ENCODE assay signal across 14 cellular contexts in genomic region chr13:50015750-50016149, GRCh38. TPM values are rescaled to one million over a fixed set of nuclear protein-coding genes. Genes with fewer than 3 reads are reported as not detected.
DNase-seq lines count a peak whose midpoint lies in the region; ATAC-seq and TF ChIP-seq lines count a peak whose summit lies in the region.
"Had no signal": no experiment of that assay in that cellular context is flagged by ENCODE, and none has a peak within 500 bp of the region (broad histone marks: within the 10 kb centered on the region; RNA-seq: fewer than 3 reads in every experiment).

No MANE protein-coding gene starts in this region.

- H3K9ac ChIP-seq in SK-N-MC (ENCODE audit: insufficient read length) (no peak overlapping the region), rectal smooth muscle tissue (ENCODE audit: low read length) (no peak overlapping the region)

- H3K27me3 ChIP-seq in right atrium auricular region (no peaks in the 10 kb centered on the region), rectal smooth muscle tissue (ENCODE audit: control insufficient read depth, insufficient read depth, low read length) (no peaks in the 10 kb centered on the region)
- H3K27me3 ChIP-seq: hepatocyte had no signal

- H3K9me3 ChIP-seq in SK-N-MC (ENCODE audit: low read depth, low read length) (no peaks in the 10 kb centered on the region), right atrium auricular region (no peaks in the 10 kb centered on the region)
- H3K9me3 ChIP-seq: HAP-1 had no signal

- ATAC-seq in HG03196 (IDR thresholded peaks at IDR 0.05; ENCODE audit: unreplicated experiment) = no peak

- no peak for TF ChIP-seq CTCF in right atrium auricular region (IDR thresholded peaks at IDR 0.05)

- H3K27ac ChIP-seq in SK-N-MC = peak overlapping the region; percentile 71
- H3K27ac ChIP-seq in right atrium auricular region = peak overlapping the region; percentile 5 to 51
- H3K27ac ChIP-seq in rectal smooth muscle tissue (ENCODE audit: low read depth, low read length) = peak overlapping the region; percentile 4
- H3K27ac ChIP-seq: hepatocyte had no signal

- no peak overlapping the region for H3K4me3 ChIP-seq in SK-N-MC
- H3K4me3 ChIP-seq in right atrium auricular region = no peak overlapping the region
- no peak overlapping the region for H3K4me3 ChIP-seq in rectal smooth muscle tissue (ENCODE audit: low read length)
- H3K4me3 ChIP-seq: HAP-1, hepatocyte had no signal

- DNase-seq in ELF-1 (ENCODE audit: low read depth, low spot score) (peak; percentile 41), SK-N-MC (ENCODE audit: low read depth, low spot score) (no peak), right atrium auricular region (ENCODE audit: low spot score) (no peak), iPS-NIHi11 (ENCODE audit: low spot score) (no peak), SHP77 treated with DMSO at 0.1 percent for 48 hours (lab: John Stamatoyannopoulos, UW) (no peak)
- no peak for DNase-seq in stimulated activated CD8-positive, alpha-beta memory T cell treated with anti-CD3 and anti-CD28 coated beads, Interleukin-4, amount 100 ng/mL, for 48 hours
- DNase-seq: CD8-positive, alpha-beta memory T cell; GDM1; stimulated activated CD4-positive, alpha-beta T cell treated with anti-CD3 and anti-CD28 coated beads, Interleukin-4, amount 100 ng/mL, for 1 hour; stimulated activated naive CD4-positive, alpha-beta T cell treated with Interleukin-2 at 50 U/mL for 16 hours had no signal

- H3K36me3 ChIP-seq in SK-N-MC (ENCODE audit: insufficient read depth, low read length) = peaks cover 68% of the 10 kb centered on the region
- peaks cover 29% of the 10 kb centered on the region for H3K36me3 ChIP-seq in right atrium auricular region
- peaks cover 10% of the 10 kb centered on the region for H3K36me3 ChIP-seq in rectal smooth muscle tissue (ENCODE audit: control insufficient read depth, insufficient read depth, low read length)

- H3K4me1 ChIP-seq in right atrium auricular region (peaks cover 0 to 42% of the 10 kb centered on the region in 2 donors), rectal smooth muscle tissue (ENCODE audit: control insufficient read depth, insufficient read depth, low read length) (peaks cover 8% of the 10 kb centered on the region)

RNA-seq across cellular contexts. Expression of gene KCNRG, which starts 0.5 kb away (rescaled TPM):
- 1 to 10 TPM; 1.6 TPM for total RNA-seq in right atrium auricular region

RNA-seq across cellular contexts. Expression of gene TRIM13, which starts 18.9 kb away (rescaled TPM):
- total RNA-seq in right atrium auricular region = 10 to 100 TPM; 15.8 to 16.0 TPM

Comparison
In these comparisons a context has a peak if more than half of its experiments do, and no peak if none do; other contexts are left out.
1. H3K27ac ChIP-seq: peak in every context shown above with its lines; median percentile 71 in SK-N-MC; 28 in right atrium auricular region; 4 in rectal smooth muscle tissue.